ENCODE assay signal across 2 cellular contexts in genomic region chr22:28605362-28605761, GRCh38.
TF ChIP-seq lines count a peak whose summit lies in the region.

No MANE protein-coding gene starts in this region.

TF ChIP-seq in SK-N-SH, 30 proteins besides CTCF, POLR2A, EP300 and RAD21 (continued from another document):
- TF ChIP-seq FOSL2 (IDR thresholded peaks at IDR 0.05; ENCODE audit: borderline replicate concordance, low read depth): no peak
- TF ChIP-seq SMC3 (IDR thresholded peaks at IDR 0.05; ENCODE audit: low read depth, low read length): no peak
TF ChIP-seq in SK-N-SH: peak in this region for 0.

TF ChIP-seq in SK-N-SH treated with all-trans-retinoic acid at 6 μM for 48 hours, 23 proteins besides CTCF, POLR2A, EP300 and RAD21 (continued from another document):
- TF ChIP-seq TSHZ2 (CRISPR knock-in tag; IDR thresholded peaks at IDR 0.05): no peak
- TF ChIP-seq ZFP30 (CRISPR knock-in tag; IDR thresholded peaks at IDR 0.05): no peak
- TF ChIP-seq ESRRG (CRISPR knock-in tag; IDR thresholded peaks at IDR 0.05): no peak
